Comparison of ENCODE assay signal across 26 cellular contexts in genomic region chr4:126560794-126561193, GRCh38.
"Had no signal": no experiment of that assay in that cellular context is flagged by ENCODE, and none has a peak within 500 bp of the region (broad histone marks: within the 10 kb centered on the region; RNA-seq: fewer than 3 reads in every experiment).

No MANE protein-coding gene starts in this region.

- H3K27ac ChIP-seq: left lung, neural progenitor cell, parathyroid adenoma, psoas muscle, sigmoid colon, thoracic aorta, WERI-Rb-1 had no signal

- H3K4me3 ChIP-seq: left lung, lung, neural progenitor cell, psoas muscle, sigmoid colon, thoracic aorta had no signal

- H3K4me1 ChIP-seq: left lung, neural progenitor cell, parathyroid adenoma, psoas muscle, sigmoid colon had no signal

- ATAC-seq: activated CD4-positive, CD25-positive, alpha-beta regulatory T cell treated with anti-CD3 and anti-CD28 coated beads, Interleukin-2, amount 50 U/mL, for 24 hours; left lung; natural killer cell; psoas muscle; stimulated activated effector memory CD8-positive, alpha-beta T cell treated with anti-CD3 and anti-CD28 coated beads, Interleukin-12 subunit alpha, Interleukin-12 subunit beta, amount 100 ng/mL, for 72 hours; T-helper 17 cell had no signal

- H3K36me3 ChIP-seq: left lung, neural progenitor cell, sigmoid colon, thoracic aorta, WERI-Rb-1 had no signal

- H3K9me3 ChIP-seq: psoas muscle, sigmoid colon, thoracic aorta had no signal

- DNase-seq: activated CD4-positive, alpha-beta T cell treated with anti-CD3 and anti-CD28 coated beads for 48 hours; activated CD4-positive, alpha-beta T cell treated with anti-CD3 and anti-CD28 coated beads, Interleukin-2, amount 50 U/mL, for 48 hours; activated CD8-positive, alpha-beta memory T cell treated with anti-CD3 and anti-CD28 coated beads for 24 hours; activated effector memory CD4-positive, alpha-beta T cell treated with Interleukin-2 at 50 U/mL for 16 hours; activated naive CD4-positive, alpha-beta T cell treated with anti-CD3 and anti-CD28 coated beads, Interleukin-2, amount 10 ng/mL, durations not matched to agents 7 days and 5 days; activated naive CD8-positive, alpha-beta T cell treated with anti-CD3 and anti-CD28 coated beads, Interleukin-2, amount 10 ng/mL, durations not matched to agents 7 days and 5 days; effector CD8-positive, alpha-beta T cell; foreskin melanocyte; left lung; mesendoderm; natural killer cell; occipital lobe; psoas muscle; sigmoid colon; small intestine; stimulated activated CD4-positive, alpha-beta T cell treated with anti-CD3 and anti-CD28 coated beads, Interleukin-4, amount 100 ng/mL, for 24 hours; T-helper 17 cell; T1000; trophoblast cell; WERI-Rb-1 had no signal

- H3K27me3 ChIP-seq: left lung, neural progenitor cell, sigmoid colon had no signal
